In the genomic region with DNA sequence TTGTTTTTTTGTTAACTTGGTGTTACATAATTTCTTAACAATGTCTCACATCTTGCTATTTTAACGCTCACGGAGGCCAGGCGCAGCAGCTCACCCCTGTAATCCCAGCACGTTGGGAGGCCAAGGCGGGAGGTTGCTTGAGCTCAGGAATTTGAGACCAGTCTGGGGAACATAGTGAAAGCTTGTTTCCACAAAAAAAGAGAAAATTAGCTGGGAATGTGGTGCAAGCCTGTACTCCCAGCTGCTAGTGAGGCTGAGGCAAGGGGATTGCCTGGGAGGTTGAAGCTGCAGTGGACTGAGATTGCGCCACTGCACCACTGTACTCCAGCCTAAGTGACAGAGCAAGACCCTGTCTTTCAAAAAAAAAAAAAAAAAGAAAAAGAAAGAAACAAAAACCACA, we compare ENCODE assay signal across 30 cellular contexts.
"Had no signal": no experiment of that assay in that cellular context is flagged by ENCODE, and none has a peak within 500 bp of the region (broad histone marks: within the 10 kb centered on the region; RNA-seq: fewer than 3 reads in every experiment).

No MANE protein-coding gene starts in this region.

- H3K27me3 ChIP-seq: brain microvascular endothelial cell, cardiac muscle cell had no signal

- H3K27ac Mint-ChIP-seq: activated CD4-positive, alpha-beta T cell treated with anti-CD3 and anti-CD28 coated beads for 36 hours; activated CD4-positive, alpha-beta T cell treated with anti-CD3 and anti-CD28 coated beads, Interleukin-2, amount 10 ng/mL, durations not matched to agents 7 days and 5 days; activated CD8-positive, alpha-beta T cell treated with anti-CD3 and anti-CD28 coated beads, Interleukin-2, amount 10 ng/mL, durations not matched to agents 7 days and 5 days; activated naive CD8-positive, alpha-beta T cell; activated naive CD8-positive, alpha-beta T cell treated with anti-CD3 and anti-CD28 coated beads, Interleukin-2, amount 50 U/mL, for 24 hours; activated T-cell treated with anti-CD3 and anti-CD28 coated beads, Interleukin-2, amount 50 U/mL, for 24 hours; activated T-helper 2 cell treated with anti-CD3 and anti-CD28 coated beads, Interferon-gamma antibody, Interleukin-2, Interleukin-4, amounts not matched to agents 10 μg/mL and 5 μg/mL and 100 μg/mL, durations not matched to agents 14 hours and 24 hours and 36 hours; WTC11 had no signal

- H3K36me3 Mint-ChIP-seq: activated naive CD8-positive, alpha-beta T cell; WTC11 had no signal

- H3K4me3 ChIP-seq: cardiac muscle cell, PC-9 had no signal

- H3K36me3 ChIP-seq: brain microvascular endothelial cell, cardiac muscle cell had no signal

- H3K27ac ChIP-seq: brain microvascular endothelial cell, cardiac muscle cell, KMS-11, PC-9, RWPE1 had no signal

- H3K4me2 ChIP-seq: KMS-11, PC-9 had no signal

- ATAC-seq: activated CD4-positive, alpha-beta T cell treated with anti-CD3 and anti-CD28 coated beads for 36 hours; activated CD4-positive, CD25-positive, alpha-beta regulatory T cell treated with anti-CD3 and anti-CD28 coated beads, Interleukin-2, amount 50 U/mL, for 24 hours; activated CD8-positive, alpha-beta T cell treated with anti-CD3 and anti-CD28 coated beads, Interleukin-2, amount 10 ng/mL, durations not matched to agents 7 days and 5 days; activated naive CD8-positive, alpha-beta T cell treated with anti-CD3 and anti-CD28 coated beads, Interleukin-2, amount 50 U/mL, for 24 hours; WTC11 had no signal

- H3K27me3 Mint-ChIP-seq: activated naive CD8-positive, alpha-beta T cell treated with anti-CD3 and anti-CD28 coated beads, Interleukin-2, amount 50 U/mL, for 24 hours had no signal

- H3K4me3 Mint-ChIP-seq: activated CD4-positive, alpha-beta T cell treated with anti-CD3 and anti-CD28 coated beads for 36 hours; activated CD4-positive, alpha-beta T cell treated with anti-CD3 and anti-CD28 coated beads, Interleukin-2, amount 10 ng/mL, durations not matched to agents 7 days and 5 days; activated CD8-positive, alpha-beta T cell treated with anti-CD3 and anti-CD28 coated beads, Interleukin-2, amount 10 ng/mL, durations not matched to agents 7 days and 5 days; activated naive CD8-positive, alpha-beta T cell; activated naive CD8-positive, alpha-beta T cell treated with anti-CD3 and anti-CD28 coated beads, Interleukin-2, amount 50 U/mL, for 24 hours; activated T-cell treated with anti-CD3 and anti-CD28 coated beads, Interleukin-2, amount 50 U/mL, for 24 hours; central memory CD8-positive, alpha-beta T cell; WTC11 had no signal

- H3K9me3 Mint-ChIP-seq: activated CD4-positive, alpha-beta T cell treated with anti-CD3 and anti-CD28 coated beads, Interleukin-2, amount 10 ng/mL, durations not matched to agents 7 days and 5 days; activated naive CD8-positive, alpha-beta T cell treated with anti-CD3 and anti-CD28 coated beads, Interleukin-2, amount 50 U/mL, for 24 hours; activated T-cell treated with anti-CD3 and anti-CD28 coated beads, Interleukin-2, amount 50 U/mL, for 24 hours; activated T-helper 2 cell treated with anti-CD3 and anti-CD28 coated beads, Interferon-gamma antibody, Interleukin-2, Interleukin-4, amounts not matched to agents 10 μg/mL and 5 μg/mL and 100 μg/mL, durations not matched to agents 14 hours and 24 hours and 36 hours; central memory CD8-positive, alpha-beta T cell; WTC11 had no signal

- DNase-seq: activated CD4-positive, alpha-beta T cell treated with anti-CD3 and anti-CD28 coated beads for 36 hours; activated CD4-positive, alpha-beta T cell treated with anti-CD3 and anti-CD28 coated beads, Interleukin-2, amount 10 ng/mL, durations not matched to agents 7 days and 5 days; activated CD4-positive, alpha-beta T cell treated with anti-CD3 and anti-CD28 coated beads, Interleukin-2, amount 50 U/mL, for 48 hours; activated CD8-positive, alpha-beta T cell treated with anti-CD3 and anti-CD28 coated beads, Interleukin-2, amount 10 ng/mL, durations not matched to agents 7 days and 5 days; activated gamma-delta T cell; activated naive CD4-positive, alpha-beta T cell treated with Interleukin-2 at 50 U/mL for 16 hours; activated naive CD8-positive, alpha-beta T cell treated with anti-CD3 and anti-CD28 coated beads, Interleukin-2, amount 50 U/mL, for 24 hours; activated T-cell treated with anti-CD3 and anti-CD28 coated beads, Interleukin-2, amount 50 U/mL, for 24 hours; amniotic stem cell; aorta; brain microvascular endothelial cell; MM.1S; NCI-H1092 treated with DMSO at 0.1 percent for 48 hours; NCI-H1417; NCI-H146; NCI-H187 treated with DMSO at 0.1 percent for 48 hours; NCI-H2081; NCI-H345; NCI-H524 treated with DMSO at 0.1 percent for 48 hours; PC-9; SIG-M5; T1000 had no signal

- H3K4me1 Mint-ChIP-seq: central memory CD8-positive, alpha-beta T cell had no signal

- H3K9ac ChIP-seq: KMS-11 had no signal

- H2AFZ ChIP-seq: PC-9 had no signal
